ENCODE assay signal across 26 cellular contexts in the genomic region with DNA sequence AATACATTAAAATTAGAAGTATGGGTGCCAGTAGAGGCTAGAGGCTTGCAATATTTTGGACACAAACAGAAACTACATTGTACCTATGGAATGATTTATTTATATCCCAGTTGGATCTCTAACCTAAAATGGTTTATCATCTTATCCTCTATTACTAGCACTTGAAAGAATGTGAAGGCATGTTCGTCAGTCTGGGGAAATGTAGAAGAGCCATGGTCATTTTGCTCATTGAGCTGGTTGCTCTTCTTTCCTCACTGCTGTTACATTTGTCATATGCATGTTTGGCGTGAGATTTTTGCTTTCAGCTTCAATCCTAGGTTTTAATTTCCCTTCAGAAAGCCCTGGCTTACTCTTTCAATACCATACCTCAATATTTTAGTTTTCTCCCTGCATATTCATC.
DNase-seq lines count a peak whose midpoint lies in the region; ATAC-seq, FAIRE-seq and TF ChIP-seq lines count a peak whose summit lies in the region.
"Had no signal": no experiment of that assay in that cellular context is flagged by ENCODE, and none has a peak within 500 bp of the region (broad histone marks: within the 10 kb centered on the region; RNA-seq: fewer than 3 reads in every experiment).

No MANE protein-coding gene starts in this region.

- no peak for TF ChIP-seq CTCF in astrocyte (IDR thresholded peaks at IDR 0.05; ENCODE audit: insufficient read depth, low read depth, low read length)
- TF ChIP-seq CTCF in psoas muscle (IDR thresholded peaks at IDR 0.05), result no peak
- no peak for TF ChIP-seq CTCF in lower lobe of right lung (IDR thresholded peaks at IDR 0.05)

- ATAC-seq in psoas muscle (peak; percentile 53 to 68 (median 62)), lower lobe of right lung (no peak), HG03108 (IDR thresholded peaks at IDR 0.05; ENCODE audit: unreplicated experiment) (no peak)
- ATAC-seq: A549, HCT116 had no signal

- H3K27me3 ChIP-seq in astrocyte (ENCODE audit: insufficient read depth, low read length) (no peaks in the 10 kb centered on the region), psoas muscle (ENCODE audit: insufficient read depth in 3 of 3, low read length in 2 of 3) (no peaks in the 10 kb centered on the region), lower lobe of right lung (ENCODE audit: low read depth) (no peaks in the 10 kb centered on the region)
- H3K27me3 ChIP-seq: SJSA1 had no signal

- no peaks in the 10 kb centered on the region for H3K36me3 Mint-ChIP-seq in astrocyte (ENCODE audit: low read depth, unreplicated experiment)
- H3K36me3 Mint-ChIP-seq: CD4-positive, alpha-beta memory T cell had no signal

- peak; percentile 58 for FAIRE-seq in astrocyte (lab: Jason Lieb, UNC)
- FAIRE-seq: A549, GM12891, H1, RCC 7860 had no signal

- DNase-seq in AG20443 (ENCODE audit: low spot score) (peak; percentile 38), EL (peak; percentile 7), astrocyte (ENCODE audit: low read depth) (no peak), psoas muscle (no peak), lower lobe of right lung (no peak), SIG-M5 treated with dmso at 0.1 percent for 504 hours (lab: John Stamatoyannopoulos, UW; ENCODE audit: unreplicated experiment) (no peak)
- DNase-seq: C1 segment of cervical spinal cord; CD4-positive, alpha-beta memory T cell; COR-L47; DMS53; GDM1; Karpas-422; MV-4-11; NCI-H1105 treated with DMSO at 0.1 percent for 48 hours; NCI-H146; NCI-H1930; NCI-H2107; NCI-H524; NCI-H774 had no signal

- no peak overlapping the region for H3K4me3 Mint-ChIP-seq in astrocyte (ENCODE audit: unreplicated experiment)
- H3K4me3 Mint-ChIP-seq: CD4-positive, alpha-beta memory T cell had no signal

- H3K9me3 ChIP-seq in astrocyte (ENCODE audit: insufficient read depth, low read depth, low read length) (no peaks in the 10 kb centered on the region), psoas muscle (no peaks in the 10 kb centered on the region), lower lobe of right lung (no peaks in the 10 kb centered on the region)
- H3K9me3 ChIP-seq: A549, SJSA1 had no signal

- H3K4me2 ChIP-seq in astrocyte (ENCODE audit: low read length), result peak overlapping the region; percentile 22
- H3K4me2 ChIP-seq: A549 had no signal

- H3K79me2 ChIP-seq in astrocyte (ENCODE audit: insufficient read depth, low read length), result no peaks in the 10 kb centered on the region

- H3K4me1 Mint-ChIP-seq in astrocyte (ENCODE audit: low read depth, unreplicated experiment), result peaks cover 2% of the 10 kb centered on the region
- H3K4me1 Mint-ChIP-seq: CD4-positive, alpha-beta memory T cell had no signal

- H3K27ac Mint-ChIP-seq in astrocyte (ENCODE audit: unreplicated experiment), result no peak overlapping the region

- WGBS in psoas muscle, 3 donors, result 46 to 64% (median 53%) methylated on average over 2 of the region's 2 CpGs

- H3K9ac ChIP-seq in astrocyte (ENCODE audit: low read length), result no peak overlapping the region

- no peaks in the 10 kb centered on the region for H3K9me3 Mint-ChIP-seq in astrocyte (ENCODE audit: unreplicated experiment)
- H3K9me3 Mint-ChIP-seq: CD4-positive, alpha-beta memory T cell had no signal

- no peak overlapping the region for H2AFZ ChIP-seq in astrocyte (ENCODE audit: low read depth, low read length)

- peaks cover 4% of the 10 kb centered on the region for H3K4me1 ChIP-seq in astrocyte (ENCODE audit: insufficient read depth, low read length)
- peaks cover 12% of the 10 kb centered on the region for H3K4me1 ChIP-seq in psoas muscle
- H3K4me1 ChIP-seq in lower lobe of right lung, result no peaks in the 10 kb centered on the region

- H3K4me3 ChIP-seq in astrocyte (ENCODE audit: insufficient read depth, low read depth, low read length), result no peak overlapping the region
- H3K4me3 ChIP-seq in psoas muscle, result no peak overlapping the region
- no peak overlapping the region for H3K4me3 ChIP-seq in lower lobe of right lung
- H3K4me3 ChIP-seq: A549, SJSA1 had no signal

- no peaks in the 10 kb centered on the region for H4K20me1 ChIP-seq in astrocyte (ENCODE audit: insufficient read depth, low read length)

- no peaks in the 10 kb centered on the region for H3K27me3 Mint-ChIP-seq in astrocyte (ENCODE audit: low read depth, unreplicated experiment)

- intact Hi-C loops in psoas muscle (cut with DNase I), result loop anchor here in 1 of 2 donors (5.0 kb wide), 1 partner anchor 39 kb away; no protein-coding TSS in a partner anchor
- intact Hi-C loops in lower lobe of right lung (cut with DNase I), result no loop called here

- no peak overlapping the region for H3K27ac ChIP-seq in astrocyte (ENCODE audit: low read depth, low read length)
- peak overlapping the region; percentile 47 for H3K27ac ChIP-seq in psoas muscle
- H3K27ac ChIP-seq in lower lobe of right lung, result no peak overlapping the region
- H3K27ac ChIP-seq: SJSA1 had no signal

- H3K36me3 ChIP-seq in astrocyte (ENCODE audit: insufficient read depth, low read length), result no peaks in the 10 kb centered on the region
- no peaks in the 10 kb centered on the region for H3K36me3 ChIP-seq in psoas muscle (ENCODE audit: insufficient read depth in 1 of 2, low read depth in 1 of 2)
- H3K36me3 ChIP-seq in lower lobe of right lung, result no peaks in the 10 kb centered on the region
- H3K36me3 ChIP-seq: SJSA1 had no signal

Comparison
In these comparisons a context has a peak if more than half of its experiments do, and no peak if none do; other contexts are left out.
1. DNase-seq: peak in AG20443 (single experiment) and EL (single experiment); none in astrocyte (single experiment), psoas muscle (0 of 2), lower lobe of right lung (single experiment) and SIG-M5 treated with dmso at 0.1 percent for 504 hours (single experiment).
2. ATAC-seq: peak in psoas muscle (4 of 4); none in lower lobe of right lung (0 of 2) and HG03108 (single experiment).